Comparison of ENCODE assay signal across 1 cellular context in genomic region chr10:5545011-5545410, GRCh38.
TF ChIP-seq lines count a peak whose summit lies in the region.

No MANE protein-coding gene starts in this region.

TF ChIP-seq in K562, 482 proteins besides CTCF, POLR2A, EP300 and RAD21:
- TF ChIP-seq MTA2 (IDR thresholded peaks at IDR 0.05; ENCODE audit: low read depth): no peak
- no peak for TF ChIP-seq UBTF (IDR thresholded peaks at IDR 0.05; ENCODE audit: borderline replicate concordance in 1 of 2, low read depth in 2 of 2, low read length in 2 of 2)
- TF ChIP-seq POLR2AphosphoS2 (IDR thresholded peaks at IDR 0.05; ENCODE audit: low read length): no peak
- TF ChIP-seq E2F3 (CRISPR knock-in tag; IDR thresholded peaks at IDR 0.05): no peak
- TF ChIP-seq PTRF (tag; IDR thresholded peaks at IDR 0.05): no peak
- TF ChIP-seq GABPB1 (CRISPR knock-in tag; IDR thresholded peaks at IDR 0.05): no peak
- TF ChIP-seq HNRNPL (IDR thresholded peaks at IDR 0.05; ENCODE audit: low read depth, low read length): no peak
- TF ChIP-seq RERE (CRISPR knock-in tag; IDR thresholded peaks at IDR 0.05; ENCODE audit: borderline replicate concordance): no peak
- TF ChIP-seq FIP1L1 (IDR thresholded peaks at IDR 0.05; ENCODE audit: low read depth, low read length, poor library complexity, severe bottlenecking): no peak
- no peak for TF ChIP-seq ZNF280B (CRISPR knock-in tag; IDR thresholded peaks at IDR 0.05)
- TF ChIP-seq RFX5 (IDR thresholded peaks at IDR 0.05; ENCODE audit: low read depth, low read length): no peak
- no peak for TF ChIP-seq TAF7 (tag; IDR thresholded peaks at IDR 0.05)
TF ChIP-seq in K562: peak in this region for 0.
